Comparison of ENCODE assay signal across 1 cellular context in the genomic region with DNA sequence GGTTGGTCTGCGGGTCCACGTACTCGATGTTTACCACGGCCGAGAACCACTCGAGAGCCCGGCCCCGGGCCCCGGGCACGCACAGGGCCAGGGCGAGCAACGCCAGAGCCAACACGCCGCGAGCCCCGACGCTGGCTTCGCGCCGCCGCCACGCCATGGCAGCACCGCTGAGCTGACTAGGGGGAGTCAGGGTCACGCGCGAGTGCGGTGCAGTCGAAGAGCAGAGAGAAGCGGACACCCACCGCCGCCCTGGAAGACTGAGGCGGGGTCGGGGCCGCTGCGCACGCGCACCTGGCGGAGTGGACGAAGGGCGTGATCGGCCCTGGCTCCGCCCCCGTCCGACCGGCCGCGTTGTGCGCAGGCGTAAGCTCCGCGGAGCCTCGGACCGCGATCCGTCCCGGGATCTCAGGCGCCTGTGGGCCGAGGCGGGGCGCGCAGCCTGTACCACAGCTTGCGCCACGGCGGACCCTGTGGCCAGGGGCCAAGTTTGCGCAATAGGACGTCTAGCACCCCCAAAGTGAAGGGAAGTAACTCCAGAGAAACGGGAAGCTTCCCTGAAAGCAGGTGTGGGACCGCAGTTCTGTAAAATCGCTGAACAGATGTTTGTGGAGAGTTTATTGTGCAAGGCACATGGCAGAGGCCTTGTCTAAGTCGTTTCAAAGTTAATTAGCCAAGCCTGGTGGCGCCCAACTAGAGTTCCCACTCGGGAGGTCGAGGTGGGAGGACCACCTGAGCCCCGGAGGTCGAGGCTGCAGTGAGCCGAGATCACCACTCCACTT.
A peak's percentile ranks its signal among the peaks of the same experiment; 100 is the strongest.
TF ChIP-seq lines count a peak whose summit lies in the region.

A gene with protein sequence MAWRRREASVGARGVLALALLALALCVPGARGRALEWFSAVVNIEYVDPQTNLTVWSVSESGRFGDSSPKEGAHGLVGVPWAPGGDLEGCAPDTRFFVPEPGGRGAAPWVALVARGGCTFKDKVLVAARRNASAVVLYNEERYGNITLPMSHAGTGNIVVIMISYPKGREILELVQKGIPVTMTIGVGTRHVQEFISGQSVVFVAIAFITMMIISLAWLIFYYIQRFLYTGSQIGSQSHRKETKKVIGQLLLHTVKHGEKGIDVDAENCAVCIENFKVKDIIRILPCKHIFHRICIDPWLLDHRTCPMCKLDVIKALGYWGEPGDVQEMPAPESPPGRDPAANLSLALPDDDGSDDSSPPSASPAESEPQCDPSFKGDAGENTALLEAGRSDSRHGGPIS (minus strand): TSS at position 270 of the 779 bp plus-strand sequence. CDS start 113 bp downstream, at position 157.

TF ChIP-seq in GM12878, 131 proteins besides CTCF, POLR2A, EP300 and RAD21 (continued from another document):
- TF ChIP-seq, protein P1, sequence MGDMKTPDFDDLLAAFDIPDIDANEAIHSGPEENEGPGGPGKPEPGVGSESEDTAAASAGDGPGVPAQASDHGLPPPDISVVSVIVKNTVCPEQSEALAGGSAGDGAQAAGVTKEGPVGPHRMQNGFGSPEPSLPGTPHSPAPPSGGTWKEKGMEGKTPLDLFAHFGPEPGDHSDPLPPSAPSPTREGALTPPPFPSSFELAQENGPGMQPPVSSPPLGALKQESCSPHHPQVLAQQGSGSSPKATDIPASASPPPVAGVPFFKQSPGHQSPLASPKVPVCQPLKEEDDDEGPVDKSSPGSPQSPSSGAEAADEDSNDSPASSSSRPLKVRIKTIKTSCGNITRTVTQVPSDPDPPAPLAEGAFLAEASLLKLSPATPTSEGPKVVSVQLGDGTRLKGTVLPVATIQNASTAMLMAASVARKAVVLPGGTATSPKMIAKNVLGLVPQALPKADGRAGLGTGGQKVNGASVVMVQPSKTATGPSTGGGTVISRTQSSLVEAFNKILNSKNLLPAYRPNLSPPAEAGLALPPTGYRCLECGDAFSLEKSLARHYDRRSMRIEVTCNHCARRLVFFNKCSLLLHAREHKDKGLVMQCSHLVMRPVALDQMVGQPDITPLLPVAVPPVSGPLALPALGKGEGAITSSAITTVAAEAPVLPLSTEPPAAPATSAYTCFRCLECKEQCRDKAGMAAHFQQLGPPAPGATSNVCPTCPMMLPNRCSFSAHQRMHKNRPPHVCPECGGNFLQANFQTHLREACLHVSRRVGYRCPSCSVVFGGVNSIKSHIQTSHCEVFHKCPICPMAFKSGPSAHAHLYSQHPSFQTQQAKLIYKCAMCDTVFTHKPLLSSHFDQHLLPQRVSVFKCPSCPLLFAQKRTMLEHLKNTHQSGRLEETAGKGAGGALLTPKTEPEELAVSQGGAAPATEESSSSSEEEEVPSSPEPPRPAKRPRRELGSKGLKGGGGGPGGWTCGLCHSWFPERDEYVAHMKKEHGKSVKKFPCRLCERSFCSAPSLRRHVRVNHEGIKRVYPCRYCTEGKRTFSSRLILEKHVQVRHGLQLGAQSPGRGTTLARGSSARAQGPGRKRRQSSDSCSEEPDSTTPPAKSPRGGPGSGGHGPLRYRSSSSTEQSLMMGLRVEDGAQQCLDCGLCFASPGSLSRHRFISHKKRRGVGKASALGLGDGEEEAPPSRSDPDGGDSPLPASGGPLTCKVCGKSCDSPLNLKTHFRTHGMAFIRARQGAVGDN (IDR thresholded peaks at IDR 0.05): 0 out of 2 replicates have a peak, but pooled peaks have one; percentile 68
- peak; percentile 21; the same call in 1 of the 2 replicates for TF ChIP-seq CHD2 (IDR thresholded peaks at IDR 0.05; ENCODE audit: borderline replicate concordance, low read depth, low read length)
- 0 out of 2 replicates have a peak, but pooled peaks have one; percentile 18 for TF ChIP-seq TAF1 (IDR thresholded peaks at IDR 0.05; ENCODE audit: borderline replicate concordance, low read depth, low read length)
- peak; percentile 4; the same call in 1 of the 2 replicates for TF ChIP-seq TCF12 (IDR thresholded peaks at IDR 0.05; ENCODE audit: low read depth, low read length)
- peak; percentile 18; the same call in 1 of the 2 replicates for TF ChIP-seq STAT1 (conservative IDR thresholded peaks at IDR 0.05)
- peak; percentile 35; the same call in 1 of the 2 replicates for TF ChIP-seq MXI1 (IDR thresholded peaks at IDR 0.05; ENCODE audit: low read depth, low read length)
- 0 out of 2 replicates have a peak, but pooled peaks have one; percentile 33 for TF ChIP-seq ZSCAN29 (IDR thresholded peaks at IDR 0.05)
- 0 out of 2 replicates have a peak, but pooled peaks have one; percentile 27 for TF ChIP-seq BCL11A (IDR thresholded peaks at IDR 0.05; ENCODE audit: low read depth, low read length)
- peak; percentile 56 for TF ChIP-seq LARP7 (IDR thresholded peaks at IDR 0.05)
- no peak for TF ChIP-seq YY1 (IDR thresholded peaks at IDR 0.05; ENCODE audit: low read depth, low read length)
- TF ChIP-seq SMARCA5 (IDR thresholded peaks at IDR 0.05): 0 out of 2 replicates have a peak, but pooled peaks have one; percentile 15
- TF ChIP-seq NBN (IDR thresholded peaks at IDR 0.05): peak; percentile 48
- TF ChIP-seq IKZF1 (conservative IDR thresholded peaks at IDR 0.05): peak; percentile 88
- TF ChIP-seq POLR2AphosphoS5 (IDR thresholded peaks at IDR 0.05; ENCODE audit: low read length): peak; percentile 60; the same call in 1 of the 2 replicates
- TF ChIP-seq PAX5 (IDR thresholded peaks at IDR 0.05; ENCODE audit: borderline replicate concordance, low read depth, low read length): peak; percentile 4; the same call in 1 of the 2 replicates
- TF ChIP-seq NRF1 (conservative IDR thresholded peaks at IDR 0.05; ENCODE audit: low read depth, low read length): peak; percentile 92
- peak; percentile 86 for TF ChIP-seq BACH1 (IDR thresholded peaks at IDR 0.05; ENCODE audit: borderline replicate concordance)
- TF ChIP-seq HDGF (IDR thresholded peaks at IDR 0.05): no peak
- TF ChIP-seq NR2F1 (conservative IDR thresholded peaks at IDR 0.05): 0 out of 2 replicates have a peak, but pooled peaks have one; percentile 30
- TF ChIP-seq RUNX3 (IDR thresholded peaks at IDR 0.05; ENCODE audit: low read length): peak; percentile 14; the same call in 1 of the 2 replicates
- peak; percentile 25 for TF ChIP-seq SP1 (IDR thresholded peaks at IDR 0.05; ENCODE audit: low read depth, low read length)
- TF ChIP-seq, protein P2, sequence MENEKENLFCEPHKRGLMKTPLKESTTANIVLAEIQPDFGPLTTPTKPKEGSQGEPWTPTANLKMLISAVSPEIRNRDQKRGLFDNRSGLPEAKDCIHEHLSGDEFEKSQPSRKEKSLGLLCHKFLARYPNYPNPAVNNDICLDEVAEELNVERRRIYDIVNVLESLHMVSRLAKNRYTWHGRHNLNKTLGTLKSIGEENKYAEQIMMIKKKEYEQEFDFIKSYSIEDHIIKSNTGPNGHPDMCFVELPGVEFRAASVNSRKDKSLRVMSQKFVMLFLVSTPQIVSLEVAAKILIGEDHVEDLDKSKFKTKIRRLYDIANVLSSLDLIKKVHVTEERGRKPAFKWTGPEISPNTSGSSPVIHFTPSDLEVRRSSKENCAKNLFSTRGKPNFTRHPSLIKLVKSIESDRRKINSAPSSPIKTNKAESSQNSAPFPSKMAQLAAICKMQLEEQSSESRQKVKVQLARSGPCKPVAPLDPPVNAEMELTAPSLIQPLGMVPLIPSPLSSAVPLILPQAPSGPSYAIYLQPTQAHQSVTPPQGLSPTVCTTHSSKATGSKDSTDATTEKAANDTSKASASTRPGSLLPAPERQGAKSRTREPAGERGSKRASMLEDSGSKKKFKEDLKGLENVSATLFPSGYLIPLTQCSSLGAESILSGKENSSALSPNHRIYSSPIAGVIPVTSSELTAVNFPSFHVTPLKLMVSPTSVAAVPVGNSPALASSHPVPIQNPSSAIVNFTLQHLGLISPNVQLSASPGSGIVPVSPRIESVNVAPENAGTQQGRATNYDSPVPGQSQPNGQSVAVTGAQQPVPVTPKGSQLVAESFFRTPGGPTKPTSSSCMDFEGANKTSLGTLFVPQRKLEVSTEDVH (IDR thresholded peaks at IDR 0.05; ENCODE audit: low read depth, partially characterized antibody): no peak
- TF ChIP-seq CEBPB (IDR thresholded peaks at IDR 0.05; ENCODE audit: borderline replicate concordance in 1 of 2, low read depth in 2 of 2, low read length in 2 of 2): 0 out of 4 replicates have a peak, but pooled peaks of 1 of the 2 experiments have one; percentile 26
- TF ChIP-seq EED (IDR thresholded peaks at IDR 0.05; ENCODE audit: low read depth): peak; percentile 35; the same call in 1 of the 2 replicates
- TF ChIP-seq SMC3 (IDR thresholded peaks at IDR 0.05; ENCODE audit: borderline replicate concordance, low read length): no peak
- peak; percentile 24 for TF ChIP-seq HDAC6 (IDR thresholded peaks at IDR 0.05; ENCODE audit: unreplicated experiment)
- TF ChIP-seq SIN3A (IDR thresholded peaks at IDR 0.05; ENCODE audit: low read depth, low read length): 0 out of 2 replicates have a peak, but pooled peaks have one; percentile 54
- TF ChIP-seq, protein P3, sequence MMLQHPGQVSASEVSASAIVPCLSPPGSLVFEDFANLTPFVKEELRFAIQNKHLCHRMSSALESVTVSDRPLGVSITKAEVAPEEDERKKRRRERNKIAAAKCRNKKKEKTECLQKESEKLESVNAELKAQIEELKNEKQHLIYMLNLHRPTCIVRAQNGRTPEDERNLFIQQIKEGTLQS (IDR thresholded peaks at IDR 0.05; ENCODE audit: borderline replicate concordance, extremely low read depth, low read depth, low read length): no peak
- peak; percentile 57 to 65 for TF ChIP-seq IKZF2 (IDR thresholded peaks at IDR 0.05)
- TF ChIP-seq GATAD2B (conservative IDR thresholded peaks at IDR 0.05; ENCODE audit: low read depth): no peak; the same call in 1 of the 2 replicates
